ENCODE assay signal across 35 cellular contexts in the genomic region with DNA sequence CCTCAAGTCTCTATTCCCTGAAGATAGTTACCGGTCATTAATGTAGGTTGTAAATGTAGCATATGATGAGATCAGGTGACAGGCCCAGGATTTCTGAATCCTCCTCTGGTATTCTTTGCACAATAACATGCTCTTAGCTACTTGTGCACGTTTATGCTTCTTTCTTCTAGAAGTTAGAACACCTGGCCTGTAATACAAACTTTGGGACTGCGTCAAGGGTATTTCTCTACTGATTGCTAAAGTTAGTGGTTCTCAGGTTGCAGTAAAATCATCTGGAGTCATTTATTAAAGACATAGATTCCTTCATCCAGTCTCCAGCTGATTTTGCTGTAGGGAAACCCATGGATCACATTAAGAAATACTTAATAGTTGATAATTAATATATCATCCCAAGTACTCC. TPM values are rescaled to one million over a fixed set of nuclear protein-coding genes. Genes with fewer than 3 reads are reported as not detected.
"Had no signal": no experiment of that assay in that cellular context is flagged by ENCODE, and none has a peak within 500 bp of the region (broad histone marks: within the 10 kb centered on the region; RNA-seq: fewer than 3 reads in every experiment).

No MANE protein-coding gene starts in this region.

- H3K4me3 ChIP-seq: MG63 had no signal

- H3K9me3 ChIP-seq: MG63 had no signal

- DNase-seq: Karpas-422, Kasumi-1, MG63, MM.1S, MV-4-11, NCI-H1048, NCI-H1092, NCI-H1092 treated with DMSO at 0.1 percent for 48 hours, NCI-H1105, NCI-H1105 treated with DMSO at 0.1 percent for 48 hours, NCI-H1417 treated with DMSO at 0.1 percent for 48 hours, NCI-H1436, NCI-H1436 treated with DMSO at 0.1 percent for 48 hours, NCI-H146, NCI-H1694, NCI-H1694 treated with DMSO at 0.1 percent for 48 hours, NCI-H187, NCI-H187 treated with DMSO at 0.1 percent for 48 hours, NCI-H1930, NCI-H2029, NCI-H2029 treated with DMSO at 0.1 percent for 48 hours, NCI-H2081, NCI-H2081 treated with DMSO at 0.1 percent for 48 hours, NCI-H2107, NCI-H2171, NCI-H2171 treated with DMSO at 0.1 percent for 48 hours, NCI-H2227 treated with DMSO at 0.1 percent for 48 hours, NCI-H226, NCI-H345, NCI-H446, NCI-H446 treated with DMSO at 0.1 percent for 48 hours, NCI-H510A, NCI-H510A treated with DMSO at 0.1 percent for 48 hours had no signal

- H3K36me3 ChIP-seq: MG63 had no signal

- H3K27me3 ChIP-seq: MG63 had no signal

RNA-seq across cellular contexts. Expression of gene UNC13C, which starts 48.0 kb away (rescaled TPM):
- total RNA-seq: MCF 10A, NCI-H460 had no signal
